Comparison of ENCODE assay signal across 1 cellular context in genomic region chr1:26938004-26938658, GRCh38.
A peak's percentile ranks its signal among the peaks of the same experiment; 100 is the strongest.
TF ChIP-seq lines count a peak whose summit lies in the region.

No MANE protein-coding gene starts in this region.

TF ChIP-seq in HepG2, 621 proteins besides CTCF, POLR2A, EP300 and RAD21 (continued from another document):
- TF ChIP-seq CBX1 (IDR thresholded peaks at IDR 0.05; ENCODE audit: low read depth), result no peak
- TF ChIP-seq SOX13 (IDR thresholded peaks at IDR 0.05), result peak; percentile 90
- peak in 1 of 2 experiments; percentile 94; a peak in 2 of 4 replicates for TF ChIP-seq SOX13 (CRISPR knock-in tag; conservative IDR thresholded peaks at IDR 0.05 in 1 of 2, IDR thresholded peaks at IDR 0.05 in 1 of 2)
- TF ChIP-seq SMAD9 (CRISPR knock-in tag; IDR thresholded peaks at IDR 0.05), result no peak
- peak; percentile 75 for TF ChIP-seq DPF2 (CRISPR knock-in tag; IDR thresholded peaks at IDR 0.05; ENCODE audit: borderline replicate concordance, low read depth)
- TF ChIP-seq ZNF354B (CRISPR knock-in tag; IDR thresholded peaks at IDR 0.05), result no peak
- TF ChIP-seq AHDC1 (CRISPR knock-in tag; IDR thresholded peaks at IDR 0.05; ENCODE audit: borderline replicate concordance), result peak; percentile 73; the same call in 1 of the 2 replicates
- no peak for TF ChIP-seq ZNF589 (CRISPR knock-in tag; conservative IDR thresholded peaks at IDR 0.05)
- 0 out of 2 replicates have a peak, but pooled peaks have one; percentile 78 for TF ChIP-seq STAT6 (CRISPR knock-in tag; IDR thresholded peaks at IDR 0.05; ENCODE audit: borderline replicate concordance)
- TF ChIP-seq ZNF597 (CRISPR knock-in tag; IDR thresholded peaks at IDR 0.05), result no peak
- TF ChIP-seq ZZZ3 (CRISPR knock-in tag; IDR thresholded peaks at IDR 0.05; ENCODE audit: borderline replicate concordance), result no peak; the same call in 1 of the 2 replicates
- peak; percentile 80 for TF ChIP-seq POGZ (CRISPR knock-in tag; IDR thresholded peaks at IDR 0.05)
- no peak for TF ChIP-seq ZNF569 (CRISPR knock-in tag; IDR thresholded peaks at IDR 0.05; ENCODE audit: borderline replicate concordance)
- no peak for TF ChIP-seq ELF4 (CRISPR knock-in tag; IDR thresholded peaks at IDR 0.05; ENCODE audit: borderline replicate concordance)
- peak; percentile 64 for TF ChIP-seq PHF5A (CRISPR knock-in tag; IDR thresholded peaks at IDR 0.05; ENCODE audit: low read depth, unreplicated experiment)
- no peak for TF ChIP-seq ZNF124 (CRISPR knock-in tag; IDR thresholded peaks at IDR 0.05)
- no peak for TF ChIP-seq ZNF329 (CRISPR knock-in tag; IDR thresholded peaks at IDR 0.05; ENCODE audit: low read depth)
- no peak for TF ChIP-seq XBP1 (CRISPR knock-in tag; IDR thresholded peaks at IDR 0.05)
- no peak for TF ChIP-seq ZBTB8A (CRISPR knock-in tag; IDR thresholded peaks at IDR 0.05; ENCODE audit: borderline replicate concordance, low read depth)
- no peak for TF ChIP-seq TCF7 (IDR thresholded peaks at IDR 0.05; ENCODE audit: low read depth)
- no peak; the same call in 1 of the 2 replicates for TF ChIP-seq SSRP1 (CRISPR knock-in tag; IDR thresholded peaks at IDR 0.05)
- no peak for TF ChIP-seq KAT7 (CRISPR knock-in tag; IDR thresholded peaks at IDR 0.05; ENCODE audit: borderline replicate concordance)
- TF ChIP-seq ZNF563 (CRISPR knock-in tag; IDR thresholded peaks at IDR 0.05), result no peak; the same call in 1 of the 2 replicates
- TF ChIP-seq PHF20 (CRISPR knock-in tag; IDR thresholded peaks at IDR 0.05), result no peak; the same call in none of the 2 replicates
- TF ChIP-seq MZF1 (CRISPR knock-in tag; IDR thresholded peaks at IDR 0.05; ENCODE audit: borderline replicate concordance), result no peak
- peak; percentile 98 for TF ChIP-seq HNF1B (CRISPR knock-in tag; IDR thresholded peaks at IDR 0.05)
- TF ChIP-seq ZNF121 (CRISPR knock-in tag; IDR thresholded peaks at IDR 0.05), result peak; percentile 62; the same call in 1 of the 2 replicates
- TF ChIP-seq JUN (CRISPR knock-in tag; IDR thresholded peaks at IDR 0.05), result peak; percentile 70; the same call in 1 of the 2 replicates
- TF ChIP-seq RBM22 (optimal IDR thresholded peaks at IDR 0.05; ENCODE audit: low read length), result peak; percentile 50
- peak; percentile 87 for TF ChIP-seq ARNTL (CRISPR knock-in tag; IDR thresholded peaks at IDR 0.05)
- peak; percentile 90 for TF ChIP-seq PPARG (CRISPR knock-in tag; conservative IDR thresholded peaks at IDR 0.05)
- peak; percentile 80; the same call in 1 of the 2 replicates for TF ChIP-seq BRF2 (CRISPR knock-in tag; IDR thresholded peaks at IDR 0.05)
- no peak for TF ChIP-seq PRDM15 (CRISPR knock-in tag; IDR thresholded peaks at IDR 0.05)
- no peak for TF ChIP-seq RFX3 (CRISPR knock-in tag; IDR thresholded peaks at IDR 0.05)
- TF ChIP-seq KLF6 (CRISPR knock-in tag; IDR thresholded peaks at IDR 0.05), result 0 out of 2 replicates have a peak, but pooled peaks have one; percentile 61
- no peak for TF ChIP-seq HOXA7 (CRISPR knock-in tag; IDR thresholded peaks at IDR 0.05)
